Comparison of ENCODE assay signal across 8 cellular contexts in genomic region chr17:35448214-35448898, GRCh38. TPM values are rescaled to one million over a fixed set of nuclear protein-coding genes. Genes with fewer than 3 reads are reported as not detected.
DNase-seq lines count a peak whose midpoint lies in the region; ATAC-seq and FAIRE-seq lines count a peak whose summit lies in the region.

A gene with protein sequence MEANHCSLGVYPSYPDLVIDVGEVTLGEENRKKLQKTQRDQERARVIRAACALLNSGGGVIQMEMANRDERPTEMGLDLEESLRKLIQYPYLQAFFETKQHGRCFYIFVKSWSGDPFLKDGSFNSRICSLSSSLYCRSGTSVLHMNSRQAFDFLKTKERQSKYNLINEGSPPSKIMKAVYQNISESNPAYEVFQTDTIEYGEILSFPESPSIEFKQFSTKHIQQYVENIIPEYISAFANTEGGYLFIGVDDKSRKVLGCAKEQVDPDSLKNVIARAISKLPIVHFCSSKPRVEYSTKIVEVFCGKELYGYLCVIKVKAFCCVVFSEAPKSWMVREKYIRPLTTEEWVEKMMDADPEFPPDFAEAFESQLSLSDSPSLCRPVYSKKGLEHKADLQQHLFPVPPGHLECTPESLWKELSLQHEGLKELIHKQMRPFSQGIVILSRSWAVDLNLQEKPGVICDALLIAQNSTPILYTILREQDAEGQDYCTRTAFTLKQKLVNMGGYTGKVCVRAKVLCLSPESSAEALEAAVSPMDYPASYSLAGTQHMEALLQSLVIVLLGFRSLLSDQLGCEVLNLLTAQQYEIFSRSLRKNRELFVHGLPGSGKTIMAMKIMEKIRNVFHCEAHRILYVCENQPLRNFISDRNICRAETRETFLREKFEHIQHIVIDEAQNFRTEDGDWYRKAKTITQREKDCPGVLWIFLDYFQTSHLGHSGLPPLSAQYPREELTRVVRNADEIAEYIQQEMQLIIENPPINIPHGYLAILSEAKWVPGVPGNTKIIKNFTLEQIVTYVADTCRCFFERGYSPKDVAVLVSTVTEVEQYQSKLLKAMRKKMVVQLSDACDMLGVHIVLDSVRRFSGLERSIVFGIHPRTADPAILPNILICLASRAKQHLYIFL (minus strand): TSS chr17:35448766. CDS start chr17:35445680, 3,086 bp downstream.

- peak; percentile 78 for ATAC-seq in GM21390 (IDR thresholded peaks at IDR 0.05; ENCODE audit: unreplicated experiment)

- H3K9ac ChIP-seq in HUES6 (ENCODE audit: low read length) (peak within 1 kb of the TSS; percentile 75), adipocyte (ENCODE audit: low read length) (peak within 1 kb of the TSS; percentile 54), iPS-15b (ENCODE audit: low read depth, low read length) (no peak within 1 kb of the TSS)

- DNase-seq in COLO829 (ENCODE audit: low spot score) = peak; percentile 8
- peak; percentile 57 for DNase-seq in adipocyte (ENCODE audit: low read depth)
- DNase-seq in small intestine = peak; percentile 87
- no peak for DNase-seq in NCI-H1105 (lab: John Stamatoyannopoulos, UW)

- H3K36me3 ChIP-seq in HUES6 (ENCODE audit: control insufficient read depth, insufficient read depth, low read length) = peaks cover 2% of the 10 kb centered on the region; the same call in 1 of the 2 replicates
- no peaks in the 10 kb centered on the region for H3K36me3 ChIP-seq in adipocyte (ENCODE audit: control insufficient read depth, insufficient read depth, low read length, severe bottlenecking)
- H3K36me3 ChIP-seq in iPS-15b (ENCODE audit: control insufficient read depth, insufficient read depth, low read length) = no peaks in the 10 kb centered on the region
- no peaks in the 10 kb centered on the region for H3K36me3 ChIP-seq in small intestine (ENCODE audit: control insufficient read depth in 2 of 2, insufficient read depth in 2 of 2, low read length in 2 of 2)

- H3K4me3 ChIP-seq in HUES6 (ENCODE audit: low read depth, low read length) (peak within 1 kb of the TSS; percentile 65), adipocyte (ENCODE audit: low read length) (peak within 1 kb of the TSS; percentile 83), iPS-15b (ENCODE audit: low read depth, low read length) (peak within 1 kb of the TSS; percentile 53), small intestine (ENCODE audit: low read depth in 1 of 2, low read length in 2 of 2) (peak within 1 kb of the TSS; percentile 46 to 53)

- H3K27me3 ChIP-seq in HUES6 (ENCODE audit: control insufficient read depth, insufficient read depth, low read length) (peaks cover 40% of the 10 kb centered on the region), adipocyte (replicated peaks; ENCODE audit: control insufficient read depth, insufficient read depth, low read length) (peaks cover 31% of the 10 kb centered on the region), iPS-15b (ENCODE audit: control insufficient read depth, insufficient read depth, low read length) (peaks cover 98% of the 10 kb centered on the region), small intestine (ENCODE audit: control insufficient read depth in 2 of 2, insufficient read depth in 2 of 2, low read length in 2 of 2) (peaks cover 0 to 2% of the 10 kb centered on the region in 2 donors)

- no peaks in the 10 kb centered on the region for H3K9me3 ChIP-seq in HUES6 (ENCODE audit: control insufficient read depth, insufficient read depth, low read depth, low read length)
- H3K9me3 ChIP-seq in adipocyte (ENCODE audit: control insufficient read depth, low read length) = no peaks in the 10 kb centered on the region
- H3K9me3 ChIP-seq in iPS-15b (ENCODE audit: control insufficient read depth, insufficient read depth, low read length) = no peaks in the 10 kb centered on the region
- H3K9me3 ChIP-seq in small intestine (ENCODE audit: control insufficient read depth, low read depth) = no peaks in the 10 kb centered on the region

- H3K4me1 ChIP-seq in HUES6 (ENCODE audit: control insufficient read depth, insufficient read depth, low read length) (peaks cover 9% of the 10 kb centered on the region), adipocyte (ENCODE audit: control insufficient read depth, insufficient read depth, low read length) (peaks cover 13% of the 10 kb centered on the region), iPS-15b (ENCODE audit: control insufficient read depth, insufficient read depth, low read length) (no peaks in the 10 kb centered on the region), small intestine (ENCODE audit: control insufficient read depth in 2 of 2, insufficient read depth in 1 of 2, low read depth in 1 of 2, low read length in 1 of 2) (peaks cover 0 to 6% of the 10 kb centered on the region in 2 donors)

- FAIRE-seq in small intestine (lab: Jason Lieb, UNC) = no peak

- peak within 1 kb of the TSS; percentile 66; the same call in 1 of the 2 replicates for H3K27ac ChIP-seq in HUES6 (ENCODE audit: low read depth, low read length)
- peak within 1 kb of the TSS; percentile 27 to 60 for H3K27ac ChIP-seq in small intestine (ENCODE audit: low read depth in 1 of 2, low read length in 1 of 2)

- intact Hi-C loops in T-helper 1 cell treated with Interleukin-12 subunit alpha and Interleukin-12 subunit beta and Interleukin-4 antibody, amounts not matched to agents 30 ng/mL and 1 ng/mL, for 36 hours (cut with micrococcal nuclease) = loop anchor here (1.0 to 5.0 kb wide), 7 partner anchors 15 to 360 kb away; partner anchors contain the start of genes SLFN11 and SLFN12L

- 1 to 3% (median 3%) methylated on average over 43 to 44 of the region's 44 CpGs for WGBS in small intestine, 3 donors

RNA-seq across cellular contexts. Expression of the gene that starts here (rescaled TPM):
- 51.4 and 53.8 TPM in 2 replicates for total RNA-seq in T-helper 1 cell treated with Interleukin-12 subunit alpha and Interleukin-12 subunit beta and Interleukin-4 antibody, amounts not matched to agents 30 ng/mL and 1 ng/mL, for 36 hours
- polyA plus RNA-seq in small intestine = 1 to 10 TPM in 1 of 3 donors, under 1 TPM in 2; 0.67 to 1.4 (median 0.81) TPM
